In genomic region chr2:101124684-101125366, GRCh38 we compare ENCODE assay signal across 9 cellular contexts. TPM values are rescaled to one million over a fixed set of nuclear protein-coding genes. Genes with fewer than 3 reads are reported as not detected.
DNase-seq lines count a peak whose midpoint lies in the region; ATAC-seq, FAIRE-seq and TF ChIP-seq lines count a peak whose summit lies in the region.
"Had no signal": no experiment of that assay in that cellular context is flagged by ENCODE, and none has a peak within 500 bp of the region (broad histone marks: within the 10 kb centered on the region; RNA-seq: fewer than 3 reads in every experiment).

No MANE protein-coding gene starts in this region.

- H3K4me1 ChIP-seq in hepatocyte (ENCODE audit: insufficient read depth): peaks cover 41% of the 10 kb centered on the region
- peaks cover 4 to 9% of the 10 kb centered on the region in 2 donors for H3K4me1 ChIP-seq in naive thymus-derived CD4-positive, alpha-beta T cell (ENCODE audit: control insufficient read depth in 2 of 2, insufficient read depth in 2 of 2, low read length in 2 of 2)

- DNase-seq in H4 (ENCODE audit: low spot score) (peak; percentile 73), astrocyte of the spinal cord (ENCODE audit: low read depth, low spot score) (peak; percentile 66), hepatocyte (ENCODE audit: low spot score) (peak; percentile 81), DMS153 (lab: John Stamatoyannopoulos, UW) (no peak), GM19239 (ENCODE audit: insufficient read length, low spot score) (no peak)
- no peak for DNase-seq in naive thymus-derived CD4-positive, alpha-beta T cell

- H3K9me3 ChIP-seq in hepatocyte (ENCODE audit: low read depth): no peaks in the 10 kb centered on the region
- H3K9me3 ChIP-seq in naive thymus-derived CD4-positive, alpha-beta T cell (ENCODE audit: control insufficient read depth in 2 of 3, low read length in 3 of 3): no peaks in the 10 kb centered on the region

- H3K27me3 ChIP-seq in hepatocyte: no peaks in the 10 kb centered on the region
- H3K27me3 ChIP-seq in naive thymus-derived CD4-positive, alpha-beta T cell (ENCODE audit: control insufficient read depth in 2 of 2, insufficient read depth in 2 of 2, low read length in 2 of 2): no peaks in the 10 kb centered on the region

- no peak overlapping the region for H3K4me3 ChIP-seq in astrocyte of the spinal cord (ENCODE audit: low read depth, low read length)
- H3K4me3 ChIP-seq in hepatocyte: no peak overlapping the region
- H3K4me3 ChIP-seq in skin epidermis: no peak overlapping the region
- H3K4me3 ChIP-seq in naive thymus-derived CD4-positive, alpha-beta T cell (ENCODE audit: low read length): no peak overlapping the region

- POLR2A ChIA-PET in naive thymus-derived CD4-positive, alpha-beta T cell (lab: Charles Lee): no interaction called here

- peaks cover 0 to 4% (median 0%) of the 10 kb centered on the region in 5 donors for H3K36me3 Mint-ChIP-seq in naive thymus-derived CD4-positive, alpha-beta T cell
- H3K36me3 Mint-ChIP-seq: activated naive CD8-positive, alpha-beta T cell had no signal

- H3K4me3 Mint-ChIP-seq in naive thymus-derived CD4-positive, alpha-beta T cell: peak overlapping the region in 1 of 10 donors; percentile 10
- H3K4me3 Mint-ChIP-seq: activated naive CD8-positive, alpha-beta T cell had no signal

- H3K4me2 ChIP-seq in hepatocyte: peak overlapping the region; percentile 53

- H4K20me1 ChIP-seq in hepatocyte (ENCODE audit: insufficient read depth, poor library complexity, severe bottlenecking): no peaks in the 10 kb centered on the region

- in situ Hi-C loops in astrocyte of the spinal cord (cut with HindIII; ENCODE audit: low sequenced_read_pairs): no loop called here

- no peaks in the 10 kb centered on the region for H3K9me3 Mint-ChIP-seq in naive thymus-derived CD4-positive, alpha-beta T cell

- 57% methylated on average over 7 of the region's 7 CpGs for WGBS in hepatocyte (ENCODE audit: low lambda C conversion rate, missing lambda C conversion rate)

- peak overlapping the region; percentile 93 for H3K27ac ChIP-seq in hepatocyte
- H3K27ac ChIP-seq in skin epidermis: peak overlapping the region in 12 of 21 experiments; percentile 12 to 73 (median 58)
- no peak overlapping the region for H3K27ac ChIP-seq in naive thymus-derived CD4-positive, alpha-beta T cell (ENCODE audit: low read depth, low read length)

- peak overlapping the region in 2 of 9 donors; percentile 32 to 38 for H3K27ac Mint-ChIP-seq in naive thymus-derived CD4-positive, alpha-beta T cell
- H3K27ac Mint-ChIP-seq: activated naive CD8-positive, alpha-beta T cell had no signal

- TF ChIP-seq CTCF in astrocyte of the spinal cord (IDR thresholded peaks at IDR 0.05; ENCODE audit: low read depth, low read length) (no peak), hepatocyte (IDR thresholded peaks at IDR 0.05; ENCODE audit: poor library complexity) (no peak)

- H3K27me3 Mint-ChIP-seq in naive thymus-derived CD4-positive, alpha-beta T cell: peaks cover 0 to 16% (median 0%) of the 10 kb centered on the region in 5 donors

- intact Hi-C loops in naive thymus-derived CD4-positive, alpha-beta T cell (cut with micrococcal nuclease): no loop called here

- no peak for ATAC-seq in GM21390 (IDR thresholded peaks at IDR 0.05; ENCODE audit: unreplicated experiment)
- ATAC-seq in naive thymus-derived CD4-positive, alpha-beta T cell: no peak

- CTCF ChIA-PET in naive thymus-derived CD4-positive, alpha-beta T cell (lab: Charles Lee): no interaction called here

- no peak overlapping the region for H2AFZ ChIP-seq in hepatocyte

- no peak for FAIRE-seq in GM19239 (lab: Jason Lieb, UNC)

- peaks cover 56% of the 10 kb centered on the region for H3K79me2 ChIP-seq in hepatocyte

- no peaks in the 10 kb centered on the region for H3K36me3 ChIP-seq in hepatocyte (replicated peaks; ENCODE audit: insufficient read depth, low read depth)
- H3K36me3 ChIP-seq in naive thymus-derived CD4-positive, alpha-beta T cell (ENCODE audit: control insufficient read depth in 2 of 3, insufficient read depth in 3 of 3, low read length in 3 of 3): no peaks in the 10 kb centered on the region

- no peaks in the 10 kb centered on the region for H3K9me2 ChIP-seq in hepatocyte (replicated peaks; ENCODE audit: insufficient read depth)

- peaks cover 11 to 31% (median 18%) of the 10 kb centered on the region in 7 donors for H3K4me1 Mint-ChIP-seq in naive thymus-derived CD4-positive, alpha-beta T cell

RNA-seq across cellular contexts. Expression of gene TBC1D8, which starts 26.4 kb away (rescaled TPM):
- total RNA-seq in H4 (2014; rRNA removed; shearing (Covaris generic)): 5.3 and 6.4 TPM in 2 replicates
- 15.8 and 18.7 TPM in 2 replicates for total RNA-seq in hepatocyte
- polyA plus RNA-seq in hepatocyte: 10.1 and 17.9 TPM in 2 replicates
- 10 to 100 TPM in 1 of 5 experiments, 1 to 10 TPM in 3, under 1 TPM in 1; 0.87 to 20.1 (median 2.4) TPM for total RNA-seq in naive thymus-derived CD4-positive, alpha-beta T cell
- polyA plus RNA-seq in naive thymus-derived CD4-positive, alpha-beta T cell: under 1 TPM; 0.30 to 0.37 TPM

Comparison
In these comparisons a context has a peak if more than half of its experiments do, and no peak if none do; other contexts are left out.
1. DNase-seq: peak in H4 (single experiment), astrocyte of the spinal cord (single experiment) and hepatocyte (single experiment); none in DMS153 (single experiment), naive thymus-derived CD4-positive, alpha-beta T cell (0 of 9) and GM19239 (single experiment).